In genomic region chr4:59553063-59553738, GRCh38 we compare ENCODE assay signal across 8 cellular contexts.
DNase-seq lines count a peak whose midpoint lies in the region; ATAC-seq and TF ChIP-seq lines count a peak whose summit lies in the region.

No MANE protein-coding gene starts in this region.

- no peaks in the 10 kb centered on the region for H3K36me3 ChIP-seq in tibial artery

- peaks cover 3% of the 10 kb centered on the region for H3K9me3 Mint-ChIP-seq in chondrocyte (ENCODE audit: low read depth)

- no peaks in the 10 kb centered on the region for H3K9me3 ChIP-seq in tibial artery

- H3K36me3 Mint-ChIP-seq in chondrocyte (ENCODE audit: low read depth), result no peaks in the 10 kb centered on the region

- intact Hi-C loops in tibial artery (cut with DNase I; ENCODE audit: low total_unique reads), result no loop called here

- in situ Hi-C loops in KBM-7 (cut with MboI; ENCODE audit: low pct_unique_long_range_greater_than_20kb, low sequenced_read_pairs), result no loop called here

- peaks cover 0 to 6% (median 0%) of the 10 kb centered on the region in 4 donors for H3K4me1 ChIP-seq in tibial artery

- H3K27ac Mint-ChIP-seq in chondrocyte (ENCODE audit: unreplicated experiment), result peak overlapping the region; percentile 54

- no peaks in the 10 kb centered on the region for H3K27me3 ChIP-seq in tibial artery

- peak overlapping the region; percentile 2 to 32 for H3K27ac ChIP-seq in tibial artery

- DNase-seq in D341Med (ENCODE audit: low spot score), result peak; percentile 7
- DNase-seq in KBM-7, result peak; percentile 70
- no peak for DNase-seq in chondrocyte (ENCODE audit: low spot score)
- no peak for DNase-seq in tibial artery
- DNase-seq in NCI-H446 (lab: John Stamatoyannopoulos, UW), result no peak
- DNase-seq in activated T-cell treated with anti-CD3 and anti-CD28 coated beads, Interleukin-2, amount 50 U/mL, for 48 hours, result no peak
- DNase-seq in central memory CD4-positive, alpha-beta T cell, result no peak

- TF ChIP-seq CTCF in chondrocyte (IDR thresholded peaks at IDR 0.05) (no peak), tibial artery (IDR thresholded peaks at IDR 0.05) (no peak)

- peak; percentile 64 for ATAC-seq in GM21515 (IDR thresholded peaks at IDR 0.05; ENCODE audit: unreplicated experiment)

- peak overlapping the region; percentile 42 to 46 for H3K4me3 ChIP-seq in tibial artery

- H3K4me1 Mint-ChIP-seq in chondrocyte (ENCODE audit: low read depth), result peaks cover 12% of the 10 kb centered on the region

- peak overlapping the region; percentile 34 for H3K4me3 Mint-ChIP-seq in chondrocyte (ENCODE audit: unreplicated experiment)

- H3K27me3 Mint-ChIP-seq in chondrocyte (ENCODE audit: low read depth), result no peaks in the 10 kb centered on the region

Comparison
In these comparisons a context has a peak if more than half of its experiments do, and no peak if none do; other contexts are left out.
1. DNase-seq: peak in D341Med (single experiment) and KBM-7 (single experiment); none in chondrocyte (single experiment), tibial artery (0 of 2), NCI-H446 (0 of 2), activated T-cell treated with anti-CD3 and anti-CD28 coated beads, Interleukin-2, amount 50 U/mL, for 48 hours (0 of 2) and central memory CD4-positive, alpha-beta T cell (single experiment).